ENCODE assay signal across 31 cellular contexts in the genomic region with DNA sequence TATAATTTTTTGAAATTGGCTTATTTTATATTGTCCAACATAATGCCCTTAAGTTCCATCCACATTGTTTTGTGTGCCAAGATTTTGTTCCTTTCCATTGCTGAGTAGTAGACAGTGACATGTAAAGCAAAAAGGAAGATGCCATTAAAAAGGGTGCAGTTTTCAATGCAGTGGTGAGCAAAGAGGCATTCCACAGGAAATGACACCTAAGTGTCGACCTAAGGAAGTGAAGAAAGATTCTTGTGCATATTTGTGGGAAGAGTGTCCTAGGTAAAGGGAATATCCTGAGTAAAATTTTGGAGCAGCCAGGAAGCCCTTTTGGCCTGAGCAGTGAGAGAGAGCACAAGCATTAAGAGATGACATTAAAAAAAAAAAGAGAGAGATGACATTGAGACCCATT.
"Had no signal": no experiment of that assay in that cellular context is flagged by ENCODE, and none has a peak within 500 bp of the region (broad histone marks: within the 10 kb centered on the region; RNA-seq: fewer than 3 reads in every experiment).

No MANE protein-coding gene starts in this region.

- H3K4me1 Mint-ChIP-seq: naive thymus-derived CD8-positive, alpha-beta T cell; neural crest cell; stimulated activated effector memory CD8-positive, alpha-beta T cell treated with anti-CD3 and anti-CD28 coated beads, Interleukin-12 subunit alpha, Interleukin-12 subunit beta, amount 100 ng/mL, for 72 hours; stimulated activated naive B cell treated with anti-CD40 and anti-IgM and Interleukin-4, amounts not matched to agents 10 μg/mL and 1 μg/mL and 100 μg/mL, for 72 hours had no signal

- H3K27ac Mint-ChIP-seq: naive thymus-derived CD8-positive, alpha-beta T cell; natural killer cell treated with Interleukin-12 subunit alpha and Interleukin-12 subunit beta and Interleukin-15 and Interleukin-18, amount 100 ng/mL, for 72 hours; nephron progenitor cell; progenitor cell of endocrine pancreas; stimulated activated effector memory CD8-positive, alpha-beta T cell treated with anti-CD3 and anti-CD28 coated beads, Interleukin-12 subunit alpha, Interleukin-12 subunit beta, amount 100 ng/mL, for 72 hours; stimulated activated naive B cell treated with anti-CD40 and anti-IgM and Interleukin-4, amounts not matched to agents 10 μg/mL and 1 μg/mL and 100 μg/mL, for 72 hours; stimulated activated naive CD8-positive, alpha-beta T cell treated with anti-CD3 and anti-CD28 coated beads, Interleukin-15, Interleukin-2, amounts not matched to agents 100 ng/mL and 50 ng/mL, for 24 hours had no signal

- H3K9me3 Mint-ChIP-seq: nephron progenitor cell had no signal

- H2AFZ ChIP-seq: parathyroid adenoma had no signal

- H3K36me3 ChIP-seq: neutrophil, ovary, right lobe of liver, spleen, stomach, thoracic aorta, thyroid gland, tibial nerve, upper lobe of left lung, vagina had no signal

- ATAC-seq: naive thymus-derived CD8-positive, alpha-beta T cell; natural killer cell treated with Interleukin-12 subunit alpha and Interleukin-12 subunit beta and Interleukin-15 and Interleukin-18, amount 100 ng/mL, for 72 hours; psoas muscle; right cardiac atrium; right lobe of liver; stimulated activated effector memory CD8-positive, alpha-beta T cell treated with anti-CD3 and anti-CD28 coated beads, Interleukin-12 subunit alpha, Interleukin-12 subunit beta, amount 100 ng/mL, for 72 hours; stimulated activated naive B cell treated with anti-CD40 and anti-IgM and Interleukin-4, amounts not matched to agents 10 μg/mL and 1 μg/mL and 100 μg/mL, for 72 hours had no signal

- H3K27me3 Mint-ChIP-seq: naive thymus-derived CD8-positive, alpha-beta T cell; natural killer cell treated with Interleukin-12 subunit alpha and Interleukin-12 subunit beta and Interleukin-15 and Interleukin-18, amount 100 ng/mL, for 72 hours; progenitor cell of endocrine pancreas; stimulated activated naive B cell treated with anti-CD40 and anti-IgM and Interleukin-4, amounts not matched to agents 10 μg/mL and 1 μg/mL and 100 μg/mL, for 72 hours; stimulated activated naive CD8-positive, alpha-beta T cell treated with anti-CD3 and anti-CD28 coated beads, Interleukin-15, Interleukin-2, amounts not matched to agents 100 ng/mL and 50 ng/mL, for 24 hours had no signal

- H3K79me2 ChIP-seq: parathyroid adenoma had no signal

- H3K4me1 ChIP-seq: parathyroid adenoma, psoas muscle, right lobe of liver, spleen, stomach, thyroid gland, tibial nerve, upper lobe of left lung, vagina had no signal

- H3K4me2 ChIP-seq: smooth muscle cell had no signal

- H3K4me3 Mint-ChIP-seq: naive thymus-derived CD8-positive, alpha-beta T cell; natural killer cell treated with Interleukin-12 subunit alpha and Interleukin-12 subunit beta and Interleukin-15 and Interleukin-18, amount 100 ng/mL, for 72 hours; nephron progenitor cell; neural crest cell; stimulated activated effector memory CD8-positive, alpha-beta T cell treated with anti-CD3 and anti-CD28 coated beads, Interleukin-12 subunit alpha, Interleukin-12 subunit beta, amount 100 ng/mL, for 72 hours; stimulated activated naive B cell treated with anti-CD40 and anti-IgM and Interleukin-4, amounts not matched to agents 10 μg/mL and 1 μg/mL and 100 μg/mL, for 72 hours; stimulated activated naive CD8-positive, alpha-beta T cell treated with anti-CD3 and anti-CD28 coated beads, Interleukin-15, Interleukin-2, amounts not matched to agents 100 ng/mL and 50 ng/mL, for 24 hours had no signal

- H3K27me3 ChIP-seq: neutrophil, ovary, right lobe of liver, spleen, stomach, thyroid gland, tibial nerve, upper lobe of left lung, vagina had no signal

- DNase-seq: naive thymus-derived CD8-positive, alpha-beta T cell; nephron progenitor cell; nucleus accumbens; ovary; posterior cingulate gyrus; psoas muscle; right cardiac atrium; right lobe of liver; spleen; stimulated activated CD4-positive, alpha-beta T cell treated with anti-CD3 and anti-CD28 coated beads, Interleukin-15, amount 100 ng/mL, for 24 hours; stimulated activated CD4-positive, alpha-beta T cell treated with anti-CD3 and anti-CD28 coated beads, Interleukin-2, amount 100 ng/mL, for 24 hours; stimulated activated CD4-positive, alpha-beta T cell treated with anti-CD3 and anti-CD28 coated beads, Interleukin-2, amount 100 ng/mL, for 48 hours; stimulated activated CD4-positive, alpha-beta T cell treated with anti-CD3 and anti-CD28 coated beads, Interleukin-4, amount 100 ng/mL, for 24 hours; stimulated activated naive B cell treated with anti-CD40 and anti-IgM and Interleukin-4, amounts not matched to agents 10 μg/mL and 1 μg/mL and 100 μg/mL, for 72 hours; stimulated activated naive CD4-positive, alpha-beta T cell treated with Interleukin-2 at 50 U/mL for 16 hours; stomach; thyroid gland; trophoblast cell; upper lobe of left lung had no signal

- H3K36me3 Mint-ChIP-seq: stimulated activated effector memory CD8-positive, alpha-beta T cell treated with anti-CD3 and anti-CD28 coated beads, Interleukin-12 subunit alpha, Interleukin-12 subunit beta, amount 100 ng/mL, for 72 hours; stimulated activated naive B cell treated with anti-CD40 and anti-IgM and Interleukin-4, amounts not matched to agents 10 μg/mL and 1 μg/mL and 100 μg/mL, for 72 hours had no signal

- H3K27ac ChIP-seq: neutrophil, ovary, parathyroid adenoma, psoas muscle, right lobe of liver, skin epidermis, spleen, stomach, thoracic aorta, thyroid gland, tibial nerve, upper lobe of left lung, vagina had no signal

- H3K4me3 ChIP-seq: ovary, psoas muscle, right lobe of liver, skin epidermis, smooth muscle cell, spleen, stomach, thoracic aorta, thyroid gland, tibial nerve, upper lobe of left lung, vagina had no signal

- H3K9me3 ChIP-seq: neutrophil, ovary, psoas muscle, right lobe of liver, thoracic aorta, thyroid gland, tibial nerve, upper lobe of left lung, vagina had no signal
